ENCODE assay signal across 16 cellular contexts in the genomic region with DNA sequence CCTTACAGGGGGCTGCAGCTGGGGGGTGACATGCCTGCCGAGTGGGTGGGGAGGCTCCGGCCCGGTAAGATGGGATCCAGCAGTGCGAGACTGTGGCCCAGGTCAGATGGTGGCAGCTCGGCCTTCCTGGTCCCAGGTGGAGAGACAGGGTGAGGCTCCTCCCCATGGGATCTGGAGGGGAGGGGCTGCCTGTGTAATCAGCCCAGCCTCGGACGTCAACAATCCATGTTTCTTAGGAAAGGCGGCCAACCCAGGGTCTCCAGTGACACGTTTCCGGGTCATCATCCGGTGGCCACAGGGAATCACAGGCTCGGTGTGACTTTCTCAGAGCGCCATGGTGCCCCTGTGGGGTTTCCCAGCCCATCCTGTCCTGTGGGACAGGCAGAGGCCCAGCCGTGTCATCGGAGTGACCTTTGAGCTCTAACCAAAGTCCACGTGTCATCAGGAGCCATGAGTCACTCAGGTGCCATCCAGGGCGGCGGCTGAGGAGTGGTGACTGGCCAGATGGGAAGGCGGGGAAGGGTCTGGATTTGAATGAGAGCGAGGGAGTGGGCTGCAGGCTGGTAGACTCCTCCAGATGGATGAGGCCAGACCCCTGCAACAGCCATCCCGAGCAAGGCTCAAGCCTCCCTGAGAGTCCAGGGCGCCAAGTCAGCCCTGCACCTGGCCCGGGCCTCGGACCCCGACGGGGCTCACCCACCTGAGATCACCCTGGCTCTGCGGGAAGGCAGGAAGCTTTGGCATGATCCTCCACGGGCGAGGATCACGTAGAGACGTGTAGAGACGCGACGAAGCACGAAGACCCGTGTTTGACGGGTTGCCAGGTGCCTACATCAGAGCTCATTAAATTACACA. TPM values are rescaled to one million over a fixed set of nuclear protein-coding genes. Genes with fewer than 3 reads are reported as not detected.
A peak's percentile ranks its signal among the peaks of the same experiment; 100 is the strongest.
DNase-seq lines count a peak whose midpoint lies in the region; ATAC-seq and TF ChIP-seq lines count a peak whose summit lies in the region.
"Had no signal": no experiment of that assay in that cellular context is flagged by ENCODE, and none has a peak within 500 bp of the region (broad histone marks: within the 10 kb centered on the region; RNA-seq: fewer than 3 reads in every experiment).

No MANE protein-coding gene starts in this region.

- H3K4me1 ChIP-seq in Caco-2, result peaks cover 47% of the 10 kb centered on the region
- peaks cover 11 to 27% of the 10 kb centered on the region in 2 donors for H3K4me1 ChIP-seq in duodenal mucosa (ENCODE audit: control insufficient read depth in 1 of 2, insufficient read depth in 2 of 2, low read length in 2 of 2)

- peak overlapping the region; percentile 51 for H3K27ac ChIP-seq in duodenal mucosa (ENCODE audit: low read depth, low read length)

- CTCF ChIA-PET in Caco-2 (lab: Charles Lee), result interaction anchor here (0.7 to 1.8 kb wide), 6 partner anchors 13 to 58 kb away, joined by 3 to 10 read pairs (median 4); partner anchors contain the start of gene AGRN

- POLR2A ChIA-PET in Caco-2 (lab: Charles Lee), result interaction anchor here (0.5 to 1.3 kb wide), 5 partner anchors 13 to 30 kb away, joined by 3 to 7 read pairs (median 3); partner anchors contain the start of gene AGRN

- H3K27me3 ChIP-seq in Caco-2 (replicated peaks; ENCODE audit: control insufficient read depth, insufficient read depth, low read length) (no peaks in the 10 kb centered on the region), duodenal mucosa (ENCODE audit: control insufficient read depth in 1 of 2, insufficient read depth in 2 of 2, low read length in 2 of 2) (peaks cover 17 to 38% of the 10 kb centered on the region in 2 donors)
- H3K27me3 ChIP-seq: right atrium auricular region had no signal

- H3K36me3 ChIP-seq in Caco-2 (ENCODE audit: control insufficient read depth, insufficient read depth, low read length) (no peaks in the 10 kb centered on the region), duodenal mucosa (ENCODE audit: control insufficient read depth in 1 of 2, insufficient read depth in 2 of 2, low read length in 2 of 2) (no peaks in the 10 kb centered on the region)
- H3K36me3 ChIP-seq: right atrium auricular region had no signal

- H3K9me3 ChIP-seq in Caco-2 (no peaks in the 10 kb centered on the region), duodenal mucosa (ENCODE audit: control insufficient read depth in 1 of 2, low read length in 2 of 2) (no peaks in the 10 kb centered on the region)
- H3K9me3 ChIP-seq: right atrium auricular region had no signal

- H3K4me3 ChIP-seq in Caco-2 (ENCODE audit: low read depth, low read length) (peak overlapping the region; percentile 26), duodenal mucosa (ENCODE audit: low read depth in 1 of 2, low read length in 2 of 2) (peak overlapping the region; percentile 28 to 35)
- H3K4me3 ChIP-seq: right atrium auricular region had no signal

- H3K9ac ChIP-seq in duodenal mucosa (ENCODE audit: low read depth in 1 of 2, low read length in 2 of 2), result peak overlapping the region in 1 of 2 donors; percentile 54

- H3K27ac Mint-ChIP-seq in Caco-2 (ENCODE audit: unreplicated experiment) (peak overlapping the region; percentile 99), nephron (no peak overlapping the region)
- H3K27ac Mint-ChIP-seq: activated naive CD4-positive, alpha-beta T cell treated with anti-CD3 and anti-CD28 coated beads, Interleukin-2, amount 50 U/mL, for 24 hours had no signal

- H3K4me3 Mint-ChIP-seq in Caco-2 (ENCODE audit: unreplicated experiment) (peak overlapping the region; percentile 61), nephron (peak overlapping the region in 2 of 3 experiments; percentile 10 to 17)
- H3K4me3 Mint-ChIP-seq: activated naive CD4-positive, alpha-beta T cell treated with anti-CD3 and anti-CD28 coated beads, Interleukin-2, amount 50 U/mL, for 24 hours had no signal

- ATAC-seq in HG03095 (IDR thresholded peaks at IDR 0.05; ENCODE audit: unreplicated experiment) (no peak), HG03135 (IDR thresholded peaks at IDR 0.05; ENCODE audit: unreplicated experiment) (no peak)
- ATAC-seq: stimulated activated naive CD8-positive, alpha-beta T cell treated with anti-CD3 and anti-CD28 coated beads, Interleukin-15, Interleukin-2, amounts not matched to agents 100 U/mL and 50 U/mL, for 24 hours had no signal

- H3K36me3 Mint-ChIP-seq in Caco-2 (ENCODE audit: insufficient read depth, unreplicated experiment), result peaks cover 46% of the 10 kb centered on the region
- H3K36me3 Mint-ChIP-seq in nephron (ENCODE audit: low read depth), result no peaks in the 10 kb centered on the region

- intact Hi-C loops in Caco-2 (cut with micrococcal nuclease; ENCODE audit: unreplicated experiment), result no loop called here

- peaks cover 21% of the 10 kb centered on the region for H3K4me1 Mint-ChIP-seq in Caco-2 (ENCODE audit: low read depth, unreplicated experiment)
- H3K4me1 Mint-ChIP-seq in nephron, result peaks cover 21% of the 10 kb centered on the region

- DNase-seq in Caco-2 (peak; percentile 90 to 95), HuH-7.5 (ENCODE audit: low spot score) (peak; percentile 91), occipital lobe (lab: John Stamatoyannopoulos, UW) (no peak)
- no peak for DNase-seq in stimulated activated CD4-positive, alpha-beta T cell treated with anti-CD3 and anti-CD28 coated beads, Interleukin-4, amount 100 ng/mL, for 4 hours
- DNase-seq: AML-193; MM.1S; stimulated activated naive CD8-positive, alpha-beta T cell treated with anti-CD3 and anti-CD28 coated beads, Interleukin-15, Interleukin-2, amounts not matched to agents 100 U/mL and 50 U/mL, for 24 hours; T1000 had no signal

- TF ChIP-seq CTCF in Caco-2 (IDR thresholded peaks at IDR 0.05; ENCODE audit: insufficient read depth in 1 of 2, low read depth in 1 of 2, low read length in 1 of 2, severe bottlenecking in 1 of 2, unreplicated experiment in 1 of 2) (no peak), nephron (IDR thresholded peaks at IDR 0.05; ENCODE audit: unreplicated experiment in 3 of 3) (no peak)

- H3K27me3 Mint-ChIP-seq in Caco-2 (ENCODE audit: insufficient read depth, unreplicated experiment) (no peaks in the 10 kb centered on the region), nephron (ENCODE audit: low read depth) (peaks cover 4% of the 10 kb centered on the region)

- H3K9me3 Mint-ChIP-seq in Caco-2 (ENCODE audit: unreplicated experiment), result no peaks in the 10 kb centered on the region
- no peaks in the 10 kb centered on the region for H3K9me3 Mint-ChIP-seq in nephron
- H3K9me3 Mint-ChIP-seq: activated naive CD4-positive, alpha-beta T cell treated with anti-CD3 and anti-CD28 coated beads, Interleukin-2, amount 50 U/mL, for 24 hours had no signal

- BruUV-seq in Caco-2 (replicated peaks; lab: Mats Ljungman, UMichigan), result TSS peak; percentile 22

RNA-seq across cellular contexts. Expression of gene HES4, which starts 6.6 kb away (rescaled TPM):
- 45.5 and 53.8 TPM in 2 replicates for total RNA-seq in Caco-2 (2022)
- total RNA-seq in occipital lobe, result 15.1 TPM

RNA-seq across cellular contexts. Expression of gene ISG15, which starts 6.8 kb away (rescaled TPM):
- total RNA-seq in Caco-2 (2022) (55.5 and 63.1 TPM in 2 replicates), occipital lobe (15.0 TPM)

RNA-seq across cellular contexts. Expression of gene AGRN, which starts 13.4 kb away (rescaled TPM):
- 176 and 188 TPM in 2 replicates for total RNA-seq in Caco-2 (2022)
- total RNA-seq in occipital lobe, result 71.9 TPM

RNA-seq across cellular contexts. Expression of gene PERM1, which starts 24.6 kb away (rescaled TPM):
- 0.18 and 0.65 TPM in 2 replicates for total RNA-seq in Caco-2 (2022)
- 0.47 TPM for total RNA-seq in occipital lobe
- total RNA-seq: activated CD8-positive, alpha-beta memory T cell treated with anti-CD3 and anti-CD28 coated beads for 36 hours; Daoy had no signal

RNA-seq across cellular contexts. Expression of gene PLEKHN1, which starts 40.2 kb away (rescaled TPM):
- total RNA-seq in Caco-2 (2022) (3.1 and 4.0 TPM in 2 replicates), occipital lobe (not detected)

Comparison
In these comparisons a context has a peak if more than half of its experiments do, and no peak if none do; other contexts are left out.
1. DNase-seq: peak in Caco-2 (2 of 2) and HuH-7.5 (single experiment); none in occipital lobe (single experiment) and stimulated activated CD4-positive, alpha-beta T cell treated with anti-CD3 and anti-CD28 coated beads, Interleukin-4, amount 100 ng/mL, for 4 hours (0 of 2).